1 cellular context compared by ENCODE assay signal in the genomic region with DNA sequence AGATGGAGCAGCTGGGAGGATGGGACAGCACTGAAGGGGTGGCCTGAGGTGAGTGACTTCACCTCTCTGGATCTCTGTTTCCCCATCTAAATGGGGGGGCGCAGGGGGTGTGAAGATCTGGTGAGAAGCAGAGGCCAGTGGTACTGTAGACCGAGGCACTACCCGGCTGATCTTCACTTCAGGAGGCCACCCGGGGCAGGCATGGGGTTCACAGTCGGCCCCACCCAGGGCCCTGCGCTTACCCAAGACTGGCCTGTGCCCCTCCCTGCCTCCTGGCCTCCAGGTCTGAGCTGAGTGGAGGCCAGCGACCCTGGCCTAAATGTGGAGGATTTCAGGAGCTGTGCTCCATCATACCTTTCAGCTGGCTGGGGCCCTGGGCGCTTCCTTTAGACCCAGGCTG. TPM values are rescaled to one million over a fixed set of nuclear protein-coding genes. Genes with fewer than 3 reads are reported as not detected.
"Had no signal": no experiment of that assay in that cellular context is flagged by ENCODE, and none has a peak within 500 bp of the region (broad histone marks: within the 10 kb centered on the region; RNA-seq: fewer than 3 reads in every experiment).

No MANE protein-coding gene starts in this region.

RNA-seq across cellular contexts. Expression of a gene that starts 55.7 kb away (rescaled TPM):
- total RNA-seq: thoracic aorta had no signal
